In genomic region chr1:22342734-22343191, GRCh38 we compare ENCODE assay signal across 14 cellular contexts.
A peak's percentile ranks its signal among the peaks of the same experiment; 100 is the strongest.
DNase-seq lines count a peak whose midpoint lies in the region; ATAC-seq, FAIRE-seq and TF ChIP-seq lines count a peak whose summit lies in the region.
"Had no signal": no experiment of that assay in that cellular context is flagged by ENCODE, and none has a peak within 500 bp of the region (broad histone marks: within the 10 kb centered on the region; RNA-seq: fewer than 3 reads in every experiment).

No MANE protein-coding gene starts in this region.

- FAIRE-seq in H1 (lab: Jason Lieb, UNC): no peak
- FAIRE-seq: A204.1, D721Med, H54 had no signal

- H3K27me3 Mint-ChIP-seq in type B pancreatic cell: peaks cover 41% of the 10 kb centered on the region

- H3K36me3 ChIP-seq in SK-N-SH (replicated peaks in 1 of 2; ENCODE audit: control insufficient read depth in 1 of 2, insufficient read depth in 2 of 2, low read length in 1 of 2) (no peaks in the 10 kb centered on the region), H1 (ENCODE audit: control insufficient read depth in 2 of 4, insufficient read depth in 4 of 4, low read length in 3 of 4) (no peaks in the 10 kb centered on the region), neural cell (ENCODE audit: insufficient read depth, low read length) (no peaks in the 10 kb centered on the region), right lobe of liver (no peaks in the 10 kb centered on the region), MG63 (no peaks in the 10 kb centered on the region)

- H3K4me3 ChIP-seq in SK-N-SH (ENCODE audit: low read depth in 2 of 2, low read length in 1 of 2): no peak overlapping the region
- H3K4me3 ChIP-seq in H1 (ENCODE audit: extremely low read depth in 1 of 4, insufficient read depth in 2 of 4, low read depth in 3 of 4, low read length in 4 of 4): no peak overlapping the region
- peak overlapping the region; percentile 54 for H3K4me3 ChIP-seq in neural cell (ENCODE audit: low read length)
- no peak overlapping the region for H3K4me3 ChIP-seq in right lobe of liver
- H3K4me3 ChIP-seq in MG63: no peak overlapping the region
- H3K4me3 ChIP-seq: PC-9 had no signal

- no peak overlapping the region for H2BK20ac ChIP-seq in H1 (ENCODE audit: low read length)

- 0 out of 2 replicates have a peak overlapping the region, but pooled peaks have one; percentile 61 for H2BK15ac ChIP-seq in H1 (ENCODE audit: low read length)

- H3K27me3 ChIP-seq in SK-N-SH (ENCODE audit: insufficient read depth): peaks cover 21% of the 10 kb centered on the region; the same call in 1 of the 2 replicates
- H3K27me3 ChIP-seq in H1 (replicated peaks in 1 of 4; ENCODE audit: control insufficient read depth in 3 of 4, extremely low read depth in 1 of 4, insufficient read depth in 3 of 4, low read length in 3 of 4): no peaks in the 10 kb centered on the region; a peak in 3 of 7 replicates
- H3K27me3 ChIP-seq in neural cell (ENCODE audit: insufficient read depth, low read depth, low read length): no peaks in the 10 kb centered on the region
- H3K27me3 ChIP-seq in right lobe of liver: no peaks in the 10 kb centered on the region
- H3K27me3 ChIP-seq in MG63: no peaks in the 10 kb centered on the region

- H3K4me1 ChIP-seq in SK-N-SH (ENCODE audit: control insufficient read depth in 1 of 2, insufficient read depth in 2 of 2, low read depth in 1 of 2, low read length in 1 of 2) (peaks cover 0 to 36% of the 10 kb centered on the region in 2 experiments; a peak in 1 of 4 replicates), H1 (replicated peaks in 1 of 4; ENCODE audit: control insufficient read depth in 3 of 4, insufficient read depth in 4 of 4, low read length in 3 of 4) (peaks cover 0 to 4% (median 2%) of the 10 kb centered on the region in 4 experiments; a peak in 3 of 7 replicates), right lobe of liver (peaks cover 0 to 19% (median 5%) of the 10 kb centered on the region in 4 donors)

- H3K27ac ChIP-seq in SK-N-SH (ENCODE audit: low read depth in 2 of 2, low read length in 1 of 2): peak overlapping the region in 1 of 2 experiments; percentile 87; a peak in 2 of 4 replicates
- H3K27ac ChIP-seq in H1 (ENCODE audit: low read depth, low read length): no peak overlapping the region
- H3K27ac ChIP-seq in neural cell (ENCODE audit: low read length): peak overlapping the region; percentile 99
- H3K27ac ChIP-seq in right lobe of liver: no peak overlapping the region
- H3K27ac ChIP-seq: PC-9 had no signal

- H3K36me3 Mint-ChIP-seq in type B pancreatic cell: no peaks in the 10 kb centered on the region
- H3K36me3 Mint-ChIP-seq: CD8-positive, alpha-beta memory T cell had no signal

- no peaks in the 10 kb centered on the region; the same call in 1 of the 2 replicates for H3K23me2 ChIP-seq in H1 (ENCODE audit: low read depth, low read length)

- H3K9me3 ChIP-seq in SK-N-SH (no peaks in the 10 kb centered on the region), H1 (ENCODE audit: insufficient read depth in 2 of 2, low read depth in 1 of 2, low read length in 1 of 2) (no peaks in the 10 kb centered on the region), neural cell (ENCODE audit: low read length) (no peaks in the 10 kb centered on the region), right lobe of liver (no peaks in the 10 kb centered on the region), MG63 (no peaks in the 10 kb centered on the region)

- intact Hi-C loops in right lobe of liver (cut with DNase I): no loop called here

- H2AK5ac ChIP-seq in H1 (ENCODE audit: low read depth, low read length): 0 out of 2 replicates have a peak overlapping the region, but pooled peaks have one; percentile 53

- CTCF ChIA-PET in SK-N-SH (lab: Yijun Ruan, JAX): interaction anchor here (1.2 kb wide), 1 partner anchor 14 kb away, joined by 3 read pairs; no protein-coding TSS in a partner anchor
- CTCF ChIA-PET in H1 (lab: Charles Lee; ENCODE audit: partially characterized antibody): no interaction called here

- H3F3A ChIP-seq in SK-N-SH (replicated peaks; ENCODE audit: insufficient read depth) (no peaks in the 10 kb centered on the region), neural cell (ENCODE audit: insufficient read depth, low read length, poor library complexity, severe bottlenecking) (no peaks in the 10 kb centered on the region)

- H3K4me2 ChIP-seq in SK-N-SH (no peak overlapping the region), H1 (ENCODE audit: insufficient read depth in 1 of 2, low read depth in 2 of 2, low read length in 2 of 2) (no peak overlapping the region), neural cell (ENCODE audit: low read length) (peak overlapping the region; percentile 48)
- H3K4me2 ChIP-seq: PC-9 had no signal

- no peaks in the 10 kb centered on the region for H3K79me2 ChIP-seq in SK-N-SH (ENCODE audit: insufficient read depth)
- no peaks in the 10 kb centered on the region for H3K79me2 ChIP-seq in H1 (ENCODE audit: control insufficient read depth in 1 of 2, insufficient read depth in 2 of 2, low read length in 2 of 2)
- H3K79me2 ChIP-seq in neural cell (replicated peaks; ENCODE audit: insufficient read depth, low read length): no peaks in the 10 kb centered on the region

- ATAC-seq in SK-N-SH treated with all-trans-retinoic acid at 6 μM for 48 hours: no peak; the same call in 2 of the 3 replicates
- no peak for ATAC-seq in right lobe of liver

- no peak overlapping the region for H4K5ac ChIP-seq in H1 (ENCODE audit: insufficient read length, low read depth, low read length)

- H3K9ac ChIP-seq in SK-N-SH (no peak overlapping the region), H1 (replicated peaks in 1 of 4; ENCODE audit: extremely low read depth in 1 of 4, low read depth in 3 of 4, low read length in 3 of 4) (no peak overlapping the region), neural cell (ENCODE audit: low read length) (peak overlapping the region; percentile 84)

- no peak for TF ChIP-seq POLR2A in H1 (IDR thresholded peaks at IDR 0.05; ENCODE audit: control extremely low read depth in 1 of 2, low read depth in 2 of 2, low read length in 2 of 2)
- TF ChIP-seq POLR2A in right lobe of liver (IDR thresholded peaks at IDR 0.05): no peak

- H3K56ac ChIP-seq in H1 (replicated peaks; ENCODE audit: insufficient read length, low read depth, low read length): no peak overlapping the region

- no peak overlapping the region for H3K23ac ChIP-seq in H1 (ENCODE audit: insufficient read length)

- POLR2A ChIA-PET in SK-N-SH (lab: Yijun Ruan, JAX) (no interaction called here), H1 (lab: Charles Lee; ENCODE audit: partially characterized antibody) (no interaction called here)

- peak overlapping the region; percentile 18 for H4K91ac ChIP-seq in H1 (replicated peaks; ENCODE audit: insufficient read length, low read length)

- H3K4ac ChIP-seq in H1 (replicated peaks; ENCODE audit: insufficient read length, low read depth, low read length): no peak overlapping the region

- peak overlapping the region; percentile 66 for H3K27ac Mint-ChIP-seq in type B pancreatic cell

- no peak overlapping the region for H3K14ac ChIP-seq in H1 (ENCODE audit: insufficient read length)

- H3K79me1 ChIP-seq in H1 (ENCODE audit: low read depth, low read length): no peaks in the 10 kb centered on the region

- H2AFZ ChIP-seq in SK-N-SH (ENCODE audit: low read depth) (no peak overlapping the region), H1 (ENCODE audit: low read length) (no peak overlapping the region), neural cell (ENCODE audit: low read depth, low read length) (peak overlapping the region; percentile 99)
- H2AFZ ChIP-seq: PC-9 had no signal

- H2BK12ac ChIP-seq in H1 (ENCODE audit: low read depth, low read length): no peak overlapping the region

- TF ChIP-seq EP300 in SK-N-SH (IDR thresholded peaks at IDR 0.05; ENCODE audit: borderline replicate concordance in 1 of 2, low read depth in 1 of 2, low read length in 1 of 2): no peak
- no peak for TF ChIP-seq EP300 in H1 (IDR thresholded peaks at IDR 0.05; ENCODE audit: borderline replicate concordance in 1 of 2, low read depth in 2 of 2, low read length in 2 of 2)
- no peak for TF ChIP-seq EP300 in neural cell (conservative IDR thresholded peaks at IDR 0.05; ENCODE audit: poor library complexity, severe bottlenecking)

- H2BK120ac ChIP-seq in H1 (replicated peaks; ENCODE audit: low read depth, low read length): no peak overlapping the region

- peak overlapping the region; percentile 72 for H3K4me3 Mint-ChIP-seq in type B pancreatic cell
- H3K4me3 Mint-ChIP-seq: CD8-positive, alpha-beta memory T cell had no signal

- 67% methylated on average over 8 of the region's 8 CpGs for WGBS in SK-N-SH (ENCODE audit: low lambda C conversion rate)
- WGBS in H1 (ENCODE audit: extremely low coverage in 1 of 2, insufficient coverage in 1 of 2, insufficient read length in 1 of 2, insufficient replicate concordance in 2 of 2, low coverage in 1 of 2, low lambda C conversion rate in 2 of 2, missing lambda C conversion rate in 1 of 2), 2 experiments: 82% methylated on average over 8 of the region's 8 CpGs; no CpG with 5 or more reads in 1 of the 2 experiments
- WGBS in right lobe of liver (ENCODE audit: insufficient coverage, low coverage, low lambda C conversion rate, missing lambda C conversion rate): no CpG with 5 or more reads among the region's 8 CpGs

- H3K18ac ChIP-seq in H1 (ENCODE audit: extremely low read depth, low read length): no peak overlapping the region

- H3K9me2 ChIP-seq in SK-N-SH: no peaks in the 10 kb centered on the region
- H3K9me2 ChIP-seq in neural cell (ENCODE audit: insufficient read depth, low read length): no peaks in the 10 kb centered on the region

- TF ChIP-seq CTCF in SK-N-SH (IDR thresholded peaks at IDR 0.05) (no peak), H1 (IDR thresholded peaks at IDR 0.05; ENCODE audit: control extremely low read depth in 1 of 3, insufficient read depth in 1 of 3, low read depth in 1 of 3, low read length in 3 of 3) (no peak), neural cell (IDR thresholded peaks at IDR 0.05; ENCODE audit: poor library complexity, severe bottlenecking) (no peak), type B pancreatic cell (conservative IDR thresholded peaks at IDR 0.05) (no peak), right lobe of liver (IDR thresholded peaks at IDR 0.05) (no peak)

- TF ChIP-seq RAD21 in SK-N-SH (IDR thresholded peaks at IDR 0.05; ENCODE audit: low read length) (no peak), H1 (IDR thresholded peaks at IDR 0.05 in 1 of 2, conservative IDR thresholded peaks at IDR 0.05 in 1 of 2; ENCODE audit: low read depth in 2 of 2, low read length in 2 of 2) (no peak), neural cell (conservative IDR thresholded peaks at IDR 0.05) (no peak)

- H2BK5ac ChIP-seq in H1 (ENCODE audit: low read depth, low read length): no peak overlapping the region

- H4K8ac ChIP-seq in H1 (ENCODE audit: extremely low read depth, insufficient read depth, low read length): no peak overlapping the region

- H3K4me1 Mint-ChIP-seq in type B pancreatic cell (ENCODE audit: unreplicated experiment): peaks cover 41% of the 10 kb centered on the region

- no peaks in the 10 kb centered on the region for H4K20me1 ChIP-seq in SK-N-SH (ENCODE audit: insufficient read depth)
- H4K20me1 ChIP-seq in H1 (replicated peaks in 1 of 2; ENCODE audit: control insufficient read depth in 1 of 2, insufficient read depth in 2 of 2, low read length in 2 of 2): no peaks in the 10 kb centered on the region
- H4K20me1 ChIP-seq in neural cell (ENCODE audit: insufficient read depth): no peaks in the 10 kb centered on the region

- H3K9me3 Mint-ChIP-seq in type B pancreatic cell: no peaks in the 10 kb centered on the region
- H3K9me3 Mint-ChIP-seq: CD8-positive, alpha-beta memory T cell had no signal

- peak; percentile 58 for DNase-seq in SK-N-SH
- DNase-seq in H1 (ENCODE audit: low read depth in 1 of 2, low spot score in 2 of 2): no peak
- DNase-seq in type B pancreatic cell (ENCODE audit: extremely low spot score, unreplicated experiment): no peak
- no peak for DNase-seq in retina
- no peak for DNase-seq in right lobe of liver
- DNase-seq in MG63: no peak
- DNase-seq: CD8-positive, alpha-beta memory T cell; NCI-H2107; PC-9 had no signal
